ENCODE assay signal across 8 cellular contexts in genomic region chr21:15592271-15592860, GRCh38.
DNase-seq lines count a peak whose midpoint lies in the region; ATAC-seq and TF ChIP-seq lines count a peak whose summit lies in the region.

No MANE protein-coding gene starts in this region.

- no peak overlapping the region for H3K23ac ChIP-seq in neuronal stem cell (ENCODE audit: low read depth, low read length, poor library complexity)

- H3K4me3 ChIP-seq in epithelial cell of esophagus (ENCODE audit: low read length) (no peak overlapping the region), neuronal stem cell (ENCODE audit: low read length in 2 of 2) (no peak overlapping the region)

- H3K27ac ChIP-seq in neuronal stem cell (replicated peaks; ENCODE audit: low read length) = no peak overlapping the region

- H3K14ac ChIP-seq in neuronal stem cell (ENCODE audit: low read length) = no peak overlapping the region

- H3K4ac ChIP-seq in neuronal stem cell (ENCODE audit: low read length) = no peak overlapping the region

- H2BK12ac ChIP-seq in neuronal stem cell (ENCODE audit: low read length) = no peak overlapping the region

- no CpG with 5 or more reads among the region's 5 CpGs for WGBS in neuronal stem cell (ENCODE audit: extremely low coverage in 2 of 2, insufficient read length in 2 of 2, insufficient replicate concordance in 1 of 2), 2 donors

- ATAC-seq in GM21381 (IDR thresholded peaks at IDR 0.05; ENCODE audit: unreplicated experiment) = no peak

- no peak overlapping the region for H2BK120ac ChIP-seq in neuronal stem cell (ENCODE audit: low read depth, low read length)

- H2AFZ ChIP-seq in neuronal stem cell (ENCODE audit: low read length) = no peak overlapping the region

- no peak overlapping the region for H2BK15ac ChIP-seq in neuronal stem cell (ENCODE audit: low read length)

- no peak overlapping the region for H2BK5ac ChIP-seq in neuronal stem cell (ENCODE audit: low read length)

- no peak overlapping the region for H3K18ac ChIP-seq in neuronal stem cell (ENCODE audit: low read length)

- H3K4me2 ChIP-seq in neuronal stem cell (ENCODE audit: insufficient read depth, low read length, poor library complexity, severe bottlenecking) = no peak overlapping the region

- DNase-seq in DMS53 (lab: John Stamatoyannopoulos, UW) (peak; percentile 60), HS-5 (ENCODE audit: low read depth) (peak; percentile 25), RKO (ENCODE audit: low spot score) (peak; percentile 53), epithelial cell of esophagus (ENCODE audit: low read depth) (peak; percentile 62), neuronal stem cell (ENCODE audit: low spot score) (peak; percentile 36), NCI-H128 (lab: John Stamatoyannopoulos, UW; ENCODE audit: unreplicated experiment) (no peak), NCI-H226 (no peak)

- no peaks in the 10 kb centered on the region for H3K9me3 ChIP-seq in neuronal stem cell (replicated peaks in 1 of 2; ENCODE audit: control insufficient read depth in 2 of 2, insufficient read depth in 1 of 2, low read depth in 1 of 2, low read length in 2 of 2)

- H3K9ac ChIP-seq in neuronal stem cell (ENCODE audit: low read depth, low read length, poor library complexity) = no peak overlapping the region

- no peak overlapping the region for H4K91ac ChIP-seq in neuronal stem cell (ENCODE audit: low read depth, low read length, poor library complexity)

- H4K8ac ChIP-seq in neuronal stem cell (ENCODE audit: low read depth, low read length) = no peak overlapping the region

- H3K36me3 ChIP-seq in neuronal stem cell (replicated peaks in 1 of 2; ENCODE audit: control insufficient read depth in 2 of 2, insufficient read depth in 2 of 2, low read length in 2 of 2) = no peaks in the 10 kb centered on the region

- peaks cover 0 to 6% of the 10 kb centered on the region in 2 donors for H3K4me1 ChIP-seq in neuronal stem cell (ENCODE audit: control insufficient read depth in 2 of 2, insufficient read depth in 1 of 2, low read depth in 1 of 2, low read length in 2 of 2)

- TF ChIP-seq CTCF in epithelial cell of esophagus (IDR thresholded peaks at IDR 0.05; ENCODE audit: insufficient read depth, low read depth, low read length, missing control alignments) = peak; percentile 56

- no peak overlapping the region for H2AK5ac ChIP-seq in neuronal stem cell (ENCODE audit: low read depth, low read length)

- no peaks in the 10 kb centered on the region for H3K79me1 ChIP-seq in neuronal stem cell (ENCODE audit: low read depth, low read length)

- peaks cover 0 to 2% (median 0%) of the 10 kb centered on the region in 3 experiments for H3K27me3 ChIP-seq in neuronal stem cell (ENCODE audit: control insufficient read depth in 3 of 3, insufficient read depth in 3 of 3, low read depth in 1 of 3, low read length in 3 of 3)

Comparison
In these comparisons a context has a peak if more than half of its experiments do, and no peak if none do; other contexts are left out.
1. DNase-seq: peak in DMS53 (single experiment), HS-5 (single experiment), RKO (single experiment), epithelial cell of esophagus (single experiment) and neuronal stem cell (single experiment); none in NCI-H128 (single experiment) and NCI-H226 (single experiment).